Comparison of ENCODE assay signal across 1 cellular context in genomic region chr5:177500685-177501522, GRCh38.
A peak's percentile ranks its signal among the peaks of the same experiment; 100 is the strongest.
TF ChIP-seq lines count a peak whose summit lies in the region.

No MANE protein-coding gene starts in this region.

TF ChIP-seq in GM12878, 131 proteins besides CTCF, POLR2A, EP300 and RAD21 (continued from another document and continues in another):
- TF ChIP-seq CUX1 (IDR thresholded peaks at IDR 0.05; ENCODE audit: insufficient replicate concordance, low read depth, low read length): no peak
- no peak for TF ChIP-seq SMAD5 (IDR thresholded peaks at IDR 0.05; ENCODE audit: low read depth)
- TF ChIP-seq MTA3 (IDR thresholded peaks at IDR 0.05; ENCODE audit: borderline replicate concordance, low read length): no peak
- 0 out of 3 replicates have a peak, but pooled peaks have one; percentile 7 for TF ChIP-seq POU2F2 (IDR thresholded peaks at IDR 0.05; ENCODE audit: borderline replicate concordance, low read depth, low read length)
- TF ChIP-seq, protein P1, sequence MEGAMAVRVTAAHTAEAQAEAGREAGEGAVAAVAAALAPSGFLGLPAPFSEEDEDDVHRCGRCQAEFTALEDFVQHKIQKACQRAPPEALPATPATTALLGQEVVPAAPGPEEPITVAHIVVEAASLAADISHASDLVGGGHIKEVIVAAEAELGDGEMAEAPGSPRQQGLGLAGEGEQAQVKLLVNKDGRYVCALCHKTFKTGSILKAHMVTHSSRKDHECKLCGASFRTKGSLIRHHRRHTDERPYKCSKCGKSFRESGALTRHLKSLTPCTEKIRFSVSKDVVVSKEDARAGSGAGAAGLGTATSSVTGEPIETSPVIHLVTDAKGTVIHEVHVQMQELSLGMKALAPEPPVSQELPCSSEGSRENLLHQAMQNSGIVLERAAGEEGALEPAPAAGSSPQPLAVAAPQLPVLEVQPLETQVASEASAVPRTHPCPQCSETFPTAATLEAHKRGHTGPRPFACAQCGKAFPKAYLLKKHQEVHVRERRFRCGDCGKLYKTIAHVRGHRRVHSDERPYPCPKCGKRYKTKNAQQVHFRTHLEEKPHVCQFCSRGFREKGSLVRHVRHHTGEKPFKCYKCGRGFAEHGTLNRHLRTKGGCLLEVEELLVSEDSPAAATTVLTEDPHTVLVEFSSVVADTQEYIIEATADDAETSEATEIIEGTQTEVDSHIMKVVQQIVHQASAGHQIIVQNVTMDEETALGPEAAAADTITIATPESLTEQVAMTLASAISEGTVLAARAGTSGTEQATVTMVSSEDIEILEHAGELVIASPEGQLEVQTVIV (IDR thresholded peaks at IDR 0.05; ENCODE audit: borderline replicate concordance, partially characterized antibody): no peak
- no peak for TF ChIP-seq HSF1 (IDR thresholded peaks at IDR 0.05; ENCODE audit: low read depth, low read length)
- no peak for TF ChIP-seq FOS (IDR thresholded peaks at IDR 0.05; ENCODE audit: borderline replicate concordance, extremely low read depth, insufficient read length)
- TF ChIP-seq GATAD2B (conservative IDR thresholded peaks at IDR 0.05; ENCODE audit: low read depth): 0 out of 2 replicates have a peak, but pooled peaks have one; percentile 46
- no peak for TF ChIP-seq JUND (IDR thresholded peaks at IDR 0.05; ENCODE audit: low read depth, low read length)
- TF ChIP-seq KAT2A (conservative IDR thresholded peaks at IDR 0.05; ENCODE audit: control insufficient read depth, low read depth, low read length): no peak
- no peak for TF ChIP-seq SUZ12 (IDR thresholded peaks at IDR 0.05; ENCODE audit: unreplicated experiment)
- TF ChIP-seq YBX1 (IDR thresholded peaks at IDR 0.05): no peak
- TF ChIP-seq EZH2 (IDR thresholded peaks at IDR 0.05; ENCODE audit: borderline replicate concordance, control insufficient read depth, low read depth, low read length): no peak
- TF ChIP-seq SMC3 (IDR thresholded peaks at IDR 0.05; ENCODE audit: borderline replicate concordance, low read length): peak; percentile 71
- no peak for TF ChIP-seq MYC (IDR thresholded peaks at IDR 0.05; ENCODE audit: insufficient read depth, insufficient read length, insufficient replicate concordance, low read length, severe bottlenecking)
- TF ChIP-seq, protein P2, sequence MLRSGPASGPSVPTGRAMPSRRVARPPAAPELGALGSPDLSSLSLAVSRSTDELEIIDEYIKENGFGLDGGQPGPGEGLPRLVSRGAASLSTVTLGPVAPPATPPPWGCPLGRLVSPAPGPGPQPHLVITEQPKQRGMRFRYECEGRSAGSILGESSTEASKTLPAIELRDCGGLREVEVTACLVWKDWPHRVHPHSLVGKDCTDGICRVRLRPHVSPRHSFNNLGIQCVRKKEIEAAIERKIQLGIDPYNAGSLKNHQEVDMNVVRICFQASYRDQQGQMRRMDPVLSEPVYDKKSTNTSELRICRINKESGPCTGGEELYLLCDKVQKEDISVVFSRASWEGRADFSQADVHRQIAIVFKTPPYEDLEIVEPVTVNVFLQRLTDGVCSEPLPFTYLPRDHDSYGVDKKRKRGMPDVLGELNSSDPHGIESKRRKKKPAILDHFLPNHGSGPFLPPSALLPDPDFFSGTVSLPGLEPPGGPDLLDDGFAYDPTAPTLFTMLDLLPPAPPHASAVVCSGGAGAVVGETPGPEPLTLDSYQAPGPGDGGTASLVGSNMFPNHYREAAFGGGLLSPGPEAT (IDR thresholded peaks at IDR 0.05; ENCODE audit: low read depth): peak; percentile 71
- no peak for TF ChIP-seq MTA2 (IDR thresholded peaks at IDR 0.05; ENCODE audit: low read depth)
- TF ChIP-seq BCL11A (IDR thresholded peaks at IDR 0.05; ENCODE audit: low read depth, low read length): no peak
- TF ChIP-seq ZNF687 (IDR thresholded peaks at IDR 0.05): no peak
- TF ChIP-seq STAT1 (conservative IDR thresholded peaks at IDR 0.05): no peak
- TF ChIP-seq ESRRA (IDR thresholded peaks at IDR 0.05; ENCODE audit: low read length): no peak
- no peak for TF ChIP-seq SREBF1 (IDR thresholded peaks at IDR 0.05; ENCODE audit: low read length)
- no peak for TF ChIP-seq SIN3A (IDR thresholded peaks at IDR 0.05; ENCODE audit: low read depth, low read length)
- TF ChIP-seq, protein P3, sequence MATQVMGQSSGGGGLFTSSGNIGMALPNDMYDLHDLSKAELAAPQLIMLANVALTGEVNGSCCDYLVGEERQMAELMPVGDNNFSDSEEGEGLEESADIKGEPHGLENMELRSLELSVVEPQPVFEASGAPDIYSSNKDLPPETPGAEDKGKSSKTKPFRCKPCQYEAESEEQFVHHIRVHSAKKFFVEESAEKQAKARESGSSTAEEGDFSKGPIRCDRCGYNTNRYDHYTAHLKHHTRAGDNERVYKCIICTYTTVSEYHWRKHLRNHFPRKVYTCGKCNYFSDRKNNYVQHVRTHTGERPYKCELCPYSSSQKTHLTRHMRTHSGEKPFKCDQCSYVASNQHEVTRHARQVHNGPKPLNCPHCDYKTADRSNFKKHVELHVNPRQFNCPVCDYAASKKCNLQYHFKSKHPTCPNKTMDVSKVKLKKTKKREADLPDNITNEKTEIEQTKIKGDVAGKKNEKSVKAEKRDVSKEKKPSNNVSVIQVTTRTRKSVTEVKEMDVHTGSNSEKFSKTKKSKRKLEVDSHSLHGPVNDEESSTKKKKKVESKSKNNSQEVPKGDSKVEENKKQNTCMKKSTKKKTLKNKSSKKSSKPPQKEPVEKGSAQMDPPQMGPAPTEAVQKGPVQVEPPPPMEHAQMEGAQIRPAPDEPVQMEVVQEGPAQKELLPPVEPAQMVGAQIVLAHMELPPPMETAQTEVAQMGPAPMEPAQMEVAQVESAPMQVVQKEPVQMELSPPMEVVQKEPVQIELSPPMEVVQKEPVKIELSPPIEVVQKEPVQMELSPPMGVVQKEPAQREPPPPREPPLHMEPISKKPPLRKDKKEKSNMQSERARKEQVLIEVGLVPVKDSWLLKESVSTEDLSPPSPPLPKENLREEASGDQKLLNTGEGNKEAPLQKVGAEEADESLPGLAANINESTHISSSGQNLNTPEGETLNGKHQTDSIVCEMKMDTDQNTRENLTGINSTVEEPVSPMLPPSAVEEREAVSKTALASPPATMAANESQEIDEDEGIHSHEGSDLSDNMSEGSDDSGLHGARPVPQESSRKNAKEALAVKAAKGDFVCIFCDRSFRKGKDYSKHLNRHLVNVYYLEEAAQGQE (IDR thresholded peaks at IDR 0.05; ENCODE audit: low read depth, low read length): no peak
- no peak for TF ChIP-seq TBL1XR1 (IDR thresholded peaks at IDR 0.05; ENCODE audit: low read depth, low read length)
- TF ChIP-seq, protein P4, sequence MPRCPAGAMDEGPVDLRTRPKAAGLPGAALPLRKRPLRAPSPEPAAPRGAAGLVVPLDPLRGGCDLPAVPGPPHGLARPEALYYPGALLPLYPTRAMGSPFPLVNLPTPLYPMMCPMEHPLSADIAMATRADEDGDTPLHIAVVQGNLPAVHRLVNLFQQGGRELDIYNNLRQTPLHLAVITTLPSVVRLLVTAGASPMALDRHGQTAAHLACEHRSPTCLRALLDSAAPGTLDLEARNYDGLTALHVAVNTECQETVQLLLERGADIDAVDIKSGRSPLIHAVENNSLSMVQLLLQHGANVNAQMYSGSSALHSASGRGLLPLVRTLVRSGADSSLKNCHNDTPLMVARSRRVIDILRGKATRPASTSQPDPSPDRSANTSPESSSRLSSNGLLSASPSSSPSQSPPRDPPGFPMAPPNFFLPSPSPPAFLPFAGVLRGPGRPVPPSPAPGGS (IDR thresholded peaks at IDR 0.05; ENCODE audit: borderline replicate concordance, insufficient read depth, low read depth, low read length, poor library complexity, severe bottlenecking): no peak
- no peak for TF ChIP-seq MEF2A (IDR thresholded peaks at IDR 0.05; ENCODE audit: insufficient read depth, low read depth, low read length)
- TF ChIP-seq IKZF2 (IDR thresholded peaks at IDR 0.05): peak; percentile 60 to 66; a peak in 3 of 4 replicates
- no peak for TF ChIP-seq PAX5 (IDR thresholded peaks at IDR 0.05; ENCODE audit: borderline replicate concordance, low read depth, low read length)
- no peak for TF ChIP-seq ZSCAN29 (IDR thresholded peaks at IDR 0.05)
- no peak for TF ChIP-seq ZBTB40 (IDR thresholded peaks at IDR 0.05; ENCODE audit: borderline replicate concordance)
